26 cellular contexts compared by ENCODE assay signal in the genomic region with DNA sequence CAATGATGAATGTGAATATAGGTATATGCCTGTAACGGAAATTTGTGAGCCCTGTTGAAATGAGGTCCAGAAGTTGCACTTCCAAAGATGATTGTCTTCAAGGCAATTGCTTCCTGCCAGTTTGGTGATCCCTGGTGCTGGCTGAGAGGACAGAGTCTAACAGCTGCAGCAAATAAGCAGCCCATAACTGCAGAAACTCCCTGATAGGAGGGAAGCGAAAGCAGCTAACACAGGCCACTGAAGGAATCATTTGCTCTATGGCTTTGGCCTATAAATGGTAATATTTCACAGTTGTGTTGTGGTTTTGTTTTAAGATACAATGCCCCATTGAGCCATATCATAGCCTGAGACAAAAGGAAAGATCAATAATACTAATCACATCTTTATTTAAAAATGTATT.
"Had no signal": no experiment of that assay in that cellular context is flagged by ENCODE, and none has a peak within 500 bp of the region (broad histone marks: within the 10 kb centered on the region; RNA-seq: fewer than 3 reads in every experiment).

No MANE protein-coding gene starts in this region.

- H3K27ac Mint-ChIP-seq: activated CD4-positive, alpha-beta memory T cell treated with anti-CD3 and anti-CD28 coated beads, Interleukin-2, amount 10 ng/mL, durations not matched to agents 7 days and 5 days; activated CD4-positive, alpha-beta T cell treated with anti-CD3 and anti-CD28 coated beads, Interleukin-2, amount 10 ng/mL, durations not matched to agents 24 days and 14 days; activated naive CD4-positive, alpha-beta T cell treated with anti-CD3 and anti-CD28 coated beads, Interleukin-2, amount 50 U/mL, for 24 hours; activated T-helper 17 cell treated with anti-CD3 and anti-CD28 coated beads, Interleukin-2, amount 50 U/mL, for 72 hours; IgD-negative memory B cell; T-helper 1 cell treated with Interleukin-12 subunit alpha and Interleukin-12 subunit beta and Interleukin-4 antibody, amounts not matched to agents 30 μg/mL and 1 μg/mL, for 36 hours; WTC11 had no signal

- H3K9me3 Mint-ChIP-seq: activated CD4-positive, alpha-beta memory T cell treated with anti-CD3 and anti-CD28 coated beads, Interleukin-2, amount 10 ng/mL, durations not matched to agents 7 days and 5 days; T-helper 1 cell treated with Interleukin-12 subunit alpha and Interleukin-12 subunit beta and Interleukin-4 antibody, amounts not matched to agents 30 μg/mL and 1 μg/mL, for 36 hours; WTC11 had no signal

- H3K27me3 Mint-ChIP-seq: activated CD4-positive, alpha-beta memory T cell treated with anti-CD3 and anti-CD28 coated beads, Interleukin-2, amount 10 ng/mL, durations not matched to agents 7 days and 5 days; activated CD4-positive, alpha-beta T cell treated with anti-CD3 and anti-CD28 coated beads, Interleukin-2, amount 10 ng/mL, durations not matched to agents 24 days and 14 days; activated naive CD4-positive, alpha-beta T cell treated with anti-CD3 and anti-CD28 coated beads, Interleukin-2, amount 50 U/mL, for 24 hours; activated T-helper 17 cell treated with anti-CD3 and anti-CD28 coated beads, Interleukin-2, amount 50 U/mL, for 72 hours; IgD-negative memory B cell had no signal

- DNase-seq: activated CD4-positive, alpha-beta memory T cell treated with anti-CD3 and anti-CD28 coated beads, Interleukin-2, amount 10 ng/mL, durations not matched to agents 7 days and 5 days; activated CD4-positive, alpha-beta T cell treated with anti-CD3 and anti-CD28 coated beads, Interleukin-2, amount 10 ng/mL, durations not matched to agents 24 days and 14 days; activated CD4-positive, CD25-positive, alpha-beta regulatory T cell treated with anti-CD3 and anti-CD28 coated beads, Interleukin-2, amount 50 U/mL, for 72 hours; activated gamma-delta T cell treated with Interleukin-2 at 50 U/mL for 16 hours; activated T-cell treated with anti-CD3 and anti-CD28 coated beads for 4 hours; activated T-cell treated with anti-CD3 and anti-CD28 coated beads, Interleukin-2, amount 50 U/mL, for 48 hours; aorta; caudate nucleus; KG1; NCI-H1105; NCI-H1436; NCI-H1694 treated with DMSO at 0.1 percent for 48 hours; NCI-H2029 treated with DMSO at 0.1 percent for 48 hours; NCI-H345; NCI-H510A treated with DMSO at 0.1 percent for 48 hours; NCI-H69; OCI-M1; RPMI8226; SW 1271 had no signal

- H3K4me1 Mint-ChIP-seq: activated CD4-positive, alpha-beta memory T cell treated with anti-CD3 and anti-CD28 coated beads, Interleukin-2, amount 10 ng/mL, durations not matched to agents 7 days and 5 days; activated CD4-positive, alpha-beta T cell treated with anti-CD3 and anti-CD28 coated beads, Interleukin-2, amount 10 ng/mL, durations not matched to agents 24 days and 14 days; activated naive CD4-positive, alpha-beta T cell treated with anti-CD3 and anti-CD28 coated beads, Interleukin-2, amount 50 U/mL, for 24 hours; activated T-helper 17 cell treated with anti-CD3 and anti-CD28 coated beads, Interleukin-2, amount 50 U/mL, for 72 hours; WTC11 had no signal

- H3K36me3 ChIP-seq: breast epithelium, SJSA1 had no signal

- H3K4me1 ChIP-seq: breast epithelium, SJSA1 had no signal

- H3K27me3 ChIP-seq: breast epithelium, SJSA1 had no signal

- H3K36me3 Mint-ChIP-seq: activated naive CD4-positive, alpha-beta T cell treated with anti-CD3 and anti-CD28 coated beads, Interleukin-2, amount 50 U/mL, for 24 hours; IgD-negative memory B cell; WTC11 had no signal

- H3K4me3 Mint-ChIP-seq: activated CD4-positive, alpha-beta memory T cell treated with anti-CD3 and anti-CD28 coated beads, Interleukin-2, amount 10 ng/mL, durations not matched to agents 7 days and 5 days; activated CD4-positive, alpha-beta T cell treated with anti-CD3 and anti-CD28 coated beads, Interleukin-2, amount 10 ng/mL, durations not matched to agents 24 days and 14 days; activated naive CD4-positive, alpha-beta T cell treated with anti-CD3 and anti-CD28 coated beads, Interleukin-2, amount 50 U/mL, for 24 hours; activated T-helper 17 cell treated with anti-CD3 and anti-CD28 coated beads, Interleukin-2, amount 50 U/mL, for 72 hours; IgD-negative memory B cell; T-helper 1 cell treated with Interleukin-12 subunit alpha and Interleukin-12 subunit beta and Interleukin-4 antibody, amounts not matched to agents 30 μg/mL and 1 μg/mL, for 36 hours; WTC11 had no signal

- H3K9me3 ChIP-seq: breast epithelium, SJSA1 had no signal

- H3K27ac ChIP-seq: breast epithelium, SJSA1 had no signal

- H3K4me3 ChIP-seq: breast epithelium, SJSA1 had no signal
